In the genomic region with DNA sequence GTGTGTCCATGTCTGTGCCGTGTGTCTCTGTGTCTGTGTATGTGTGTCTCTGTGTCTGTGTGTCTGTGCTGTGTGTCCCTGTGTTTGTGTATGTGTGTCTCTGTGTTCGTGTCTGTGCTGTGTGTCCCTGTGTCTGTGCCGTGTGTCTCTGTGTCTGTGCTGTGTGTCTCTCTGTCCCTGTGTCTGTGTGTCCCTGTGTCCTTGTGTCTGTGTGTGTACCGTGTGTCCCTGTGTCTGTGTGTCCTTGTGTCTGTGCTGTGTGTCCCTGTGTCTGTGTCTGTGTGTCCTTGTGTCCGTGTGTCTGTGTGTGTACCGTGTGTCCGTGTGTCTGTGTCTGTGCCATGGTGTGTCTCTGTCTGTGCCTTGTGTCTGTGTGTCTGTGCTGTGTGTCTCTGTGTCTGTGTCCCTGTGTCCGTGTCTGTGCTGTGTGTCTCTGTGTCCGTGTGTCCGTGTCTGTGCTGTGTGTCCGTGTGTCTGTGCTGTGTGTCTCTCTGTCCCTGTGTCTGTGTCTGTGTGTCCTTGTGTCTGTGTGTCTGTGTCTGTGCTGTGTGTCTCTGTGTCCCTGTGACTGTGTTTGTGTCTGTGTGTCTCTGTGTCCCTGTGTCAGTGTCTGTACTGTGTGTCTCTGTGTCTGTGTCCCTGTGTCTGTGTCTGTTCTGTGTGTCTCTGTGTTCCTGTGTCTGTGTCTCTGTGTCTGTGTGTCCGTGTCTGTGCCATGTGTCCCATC, we compare ENCODE assay signal across 2 cellular contexts.
A peak's percentile ranks its signal among the peaks of the same experiment; 100 is the strongest.
TF ChIP-seq lines count a peak whose summit lies in the region.

No MANE protein-coding gene starts in this region.

TF ChIP-seq in HEK293, 187 proteins besides CTCF, POLR2A, EP300 and RAD21 (continued from another document):
- no peak for TF ChIP-seq ZNF548 (tag by site-specific recombination; IDR thresholded peaks at IDR 0.05)
- TF ChIP-seq, protein P1, sequence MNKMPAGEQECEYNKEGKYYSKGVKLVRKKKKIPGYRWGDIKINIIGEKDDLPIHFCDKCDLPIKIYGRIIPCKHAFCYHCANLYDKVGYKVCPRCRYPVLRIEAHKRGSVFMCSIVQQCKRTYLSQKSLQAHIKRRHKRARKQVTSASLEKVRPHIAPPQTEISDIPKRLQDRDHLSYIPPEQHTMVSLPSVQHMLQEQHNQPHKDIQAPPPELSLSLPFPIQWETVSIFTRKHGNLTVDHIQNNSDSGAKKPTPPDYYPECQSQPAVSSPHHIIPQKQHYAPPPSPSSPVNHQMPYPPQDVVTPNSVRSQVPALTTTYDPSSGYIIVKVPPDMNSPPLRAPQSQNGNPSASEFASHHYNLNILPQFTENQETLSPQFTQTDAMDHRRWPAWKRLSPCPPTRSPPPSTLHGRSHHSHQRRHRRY (tag by site-specific recombination; IDR thresholded peaks at IDR 0.05), result no peak
TF ChIP-seq in HEK293: peak in this region for 8.

TF ChIP-seq in K562, 482 proteins besides CTCF, POLR2A, EP300 and RAD21 (continued from another document):
- TF ChIP-seq, protein P2, sequence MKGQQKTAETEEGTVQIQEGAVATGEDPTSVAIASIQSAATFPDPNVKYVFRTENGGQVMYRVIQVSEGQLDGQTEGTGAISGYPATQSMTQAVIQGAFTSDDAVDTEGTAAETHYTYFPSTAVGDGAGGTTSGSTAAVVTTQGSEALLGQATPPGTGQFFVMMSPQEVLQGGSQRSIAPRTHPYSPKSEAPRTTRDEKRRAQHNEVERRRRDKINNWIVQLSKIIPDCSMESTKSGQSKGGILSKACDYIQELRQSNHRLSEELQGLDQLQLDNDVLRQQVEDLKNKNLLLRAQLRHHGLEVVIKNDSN (CRISPR knock-in tag; IDR thresholded peaks at IDR 0.05), result peak; percentile 28; the same call in 1 of the 2 replicates
- TF ChIP-seq ESRRA (IDR thresholded peaks at IDR 0.05; ENCODE audit: borderline replicate concordance, low read depth) (0 out of 2 replicates have a peak, but pooled peaks have one; percentile 15), ZFP36 (IDR thresholded peaks at IDR 0.05; ENCODE audit: low read depth, low read length, partially characterized antibody) (peak; percentile 92)
- TF ChIP-seq, protein P3, sequence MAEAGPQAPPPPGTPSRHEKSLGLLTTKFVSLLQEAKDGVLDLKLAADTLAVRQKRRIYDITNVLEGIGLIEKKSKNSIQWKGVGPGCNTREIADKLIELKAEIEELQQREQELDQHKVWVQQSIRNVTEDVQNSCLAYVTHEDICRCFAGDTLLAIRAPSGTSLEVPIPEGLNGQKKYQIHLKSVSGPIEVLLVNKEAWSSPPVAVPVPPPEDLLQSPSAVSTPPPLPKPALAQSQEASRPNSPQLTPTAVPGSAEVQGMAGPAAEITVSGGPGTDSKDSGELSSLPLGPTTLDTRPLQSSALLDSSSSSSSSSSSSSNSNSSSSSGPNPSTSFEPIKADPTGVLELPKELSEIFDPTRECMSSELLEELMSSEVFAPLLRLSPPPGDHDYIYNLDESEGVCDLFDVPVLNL (CRISPR knock-in tag; IDR thresholded peaks at IDR 0.05; ENCODE audit: low read depth), result no peak
